ENCODE assay signal across 18 cellular contexts in the genomic region with DNA sequence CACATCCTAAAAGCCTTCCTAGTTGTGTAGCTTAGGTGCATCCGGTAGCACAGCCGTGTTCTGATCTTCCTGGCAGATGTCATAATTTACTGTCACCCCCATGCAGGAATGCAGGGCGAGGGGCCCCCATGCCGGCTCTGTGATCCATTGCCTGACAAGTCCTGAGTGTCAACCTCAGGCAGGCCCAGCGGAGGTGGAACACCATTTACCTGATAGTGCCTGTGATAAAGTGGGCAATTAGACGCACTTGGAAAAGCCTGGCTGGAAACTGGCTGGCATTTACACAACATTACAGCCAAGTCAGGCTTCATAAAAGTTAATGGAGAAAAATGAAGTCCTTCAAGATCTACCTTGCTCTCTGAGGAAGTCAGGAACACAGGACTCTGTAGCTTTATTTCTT.
DNase-seq lines count a peak whose midpoint lies in the region; FAIRE-seq and TF ChIP-seq lines count a peak whose summit lies in the region.
"Had no signal": no experiment of that assay in that cellular context is flagged by ENCODE, and none has a peak within 500 bp of the region (broad histone marks: within the 10 kb centered on the region; RNA-seq: fewer than 3 reads in every experiment).

No MANE protein-coding gene starts in this region.

- H3K27ac Mint-ChIP-seq in Calu3 (ENCODE audit: unreplicated experiment), result peak overlapping the region; percentile 4
- peak overlapping the region; percentile 86 for H3K27ac Mint-ChIP-seq in nephron progenitor cell
- H3K27ac Mint-ChIP-seq: activated naive CD4-positive, alpha-beta T cell treated with anti-CD3 and anti-CD28 coated beads, Interleukin-2, amount 50 U/mL, for 24 hours; activated T-cell treated with anti-CD3 and anti-CD28 coated beads, Interleukin-2, amount 50 U/mL, for 72 hours; stimulated activated effector memory CD8-positive, alpha-beta T cell treated with anti-CD3 and anti-CD28 coated beads, Interleukin-12 subunit alpha, Interleukin-12 subunit beta, amount 100 ng/mL, for 72 hours had no signal

- H3K4me3 ChIP-seq in left ventricle myocardium inferior, result no peak overlapping the region
- H3K4me3 ChIP-seq: psoas muscle, upper lobe of right lung had no signal

- no peaks in the 10 kb centered on the region for H3K27me3 ChIP-seq in left ventricle myocardium inferior (ENCODE audit: low read depth)
- H3K27me3 ChIP-seq: upper lobe of right lung had no signal

- no peaks in the 10 kb centered on the region for H3K27me3 Mint-ChIP-seq in Calu3 (ENCODE audit: unreplicated experiment)
- H3K27me3 Mint-ChIP-seq in nephron progenitor cell (ENCODE audit: low read depth, poor library complexity), result peaks cover 4% of the 10 kb centered on the region

- no peaks in the 10 kb centered on the region for H3K36me3 ChIP-seq in left ventricle myocardium inferior
- H3K36me3 ChIP-seq: upper lobe of right lung had no signal

- CTCF ChIA-PET in Calu3 (lab: Charles Lee), result interaction anchor here (0.9 kb wide), 1 partner anchor 16 kb away, joined by 4 read pairs; no protein-coding TSS in a partner anchor
- CTCF ChIA-PET in RWPE1 (lab: Yijun Ruan, JAX), result interaction anchor here (0.6 to 1.4 kb wide), 2 partner anchors 10 to 348 kb away, joined by 3 to 5 read pairs; no protein-coding TSS in a partner anchor

- POLR2A ChIA-PET in RWPE1 (lab: Yijun Ruan, JAX; ENCODE audit: low non-redundant PET), result no interaction called here

- no peak for DNase-seq in Calu3
- DNase-seq in RWPE1 (ENCODE audit: low spot score), result no peak
- DNase-seq in left ventricle myocardium inferior, result peak; percentile 24
- DNase-seq in nephron progenitor cell, result peak; percentile 71
- DNase-seq in LoVo (ENCODE audit: low spot score), result no peak
- DNase-seq in putamen (ENCODE audit: low spot score), result no peak
- DNase-seq in frontal cortex (ENCODE audit: low spot score in 2 of 2), result no peak
- no peak for DNase-seq in activated T-cell treated with anti-CD3 and anti-CD28 coated beads, Interleukin-2, amount 50 U/mL, for 48 hours
- DNase-seq: activated T-cell treated with anti-CD3 and anti-CD28 coated beads, Interleukin-2, amount 50 U/mL, for 72 hours; cortex of kidney; DND-41; NCI-H146; NCI-H446; upper lobe of right lung had no signal

- H3K27ac ChIP-seq in RWPE1, result peak overlapping the region; percentile 84
- H3K27ac ChIP-seq in left ventricle myocardium inferior (replicated peaks), result peak overlapping the region; percentile 68
- H3K27ac ChIP-seq: psoas muscle, upper lobe of right lung had no signal

- H3K4me1 Mint-ChIP-seq in Calu3 (ENCODE audit: low read depth, unreplicated experiment) (peaks cover 18% of the 10 kb centered on the region), nephron progenitor cell (peaks cover 73% of the 10 kb centered on the region)
- H3K4me1 Mint-ChIP-seq: activated naive CD4-positive, alpha-beta T cell treated with anti-CD3 and anti-CD28 coated beads, Interleukin-2, amount 50 U/mL, for 24 hours; stimulated activated effector memory CD8-positive, alpha-beta T cell treated with anti-CD3 and anti-CD28 coated beads, Interleukin-12 subunit alpha, Interleukin-12 subunit beta, amount 100 ng/mL, for 72 hours had no signal

- H3K9me3 Mint-ChIP-seq in Calu3 (ENCODE audit: low read depth, unreplicated experiment), result no peaks in the 10 kb centered on the region
- no peaks in the 10 kb centered on the region for H3K9me3 Mint-ChIP-seq in nephron progenitor cell
- H3K9me3 Mint-ChIP-seq: activated naive CD4-positive, alpha-beta T cell treated with anti-CD3 and anti-CD28 coated beads, Interleukin-2, amount 50 U/mL, for 24 hours; activated T-cell treated with anti-CD3 and anti-CD28 coated beads, Interleukin-2, amount 50 U/mL, for 72 hours had no signal

- H3K9me3 ChIP-seq in left ventricle myocardium inferior (replicated peaks), result no peaks in the 10 kb centered on the region
- H3K9me3 ChIP-seq: psoas muscle, upper lobe of right lung had no signal

- H3K36me3 Mint-ChIP-seq in Calu3 (ENCODE audit: insufficient read depth, unreplicated experiment), result peaks cover 6% of the 10 kb centered on the region
- no peaks in the 10 kb centered on the region for H3K36me3 Mint-ChIP-seq in nephron progenitor cell (ENCODE audit: low read depth)
- H3K36me3 Mint-ChIP-seq: activated naive CD4-positive, alpha-beta T cell treated with anti-CD3 and anti-CD28 coated beads, Interleukin-2, amount 50 U/mL, for 24 hours; stimulated activated effector memory CD8-positive, alpha-beta T cell treated with anti-CD3 and anti-CD28 coated beads, Interleukin-12 subunit alpha, Interleukin-12 subunit beta, amount 100 ng/mL, for 72 hours had no signal

- intact Hi-C loops in Calu3 (cut with micrococcal nuclease; ENCODE audit: unreplicated experiment) (no loop called here), left ventricle myocardium inferior (cut with micrococcal nuclease) (no loop called here)

- H3K4me3 Mint-ChIP-seq in Calu3 (ENCODE audit: low read depth, unreplicated experiment) (no peak overlapping the region), nephron progenitor cell (peak overlapping the region; percentile 18)
- H3K4me3 Mint-ChIP-seq: activated naive CD4-positive, alpha-beta T cell treated with anti-CD3 and anti-CD28 coated beads, Interleukin-2, amount 50 U/mL, for 24 hours; activated T-cell treated with anti-CD3 and anti-CD28 coated beads, Interleukin-2, amount 50 U/mL, for 72 hours; stimulated activated effector memory CD8-positive, alpha-beta T cell treated with anti-CD3 and anti-CD28 coated beads, Interleukin-12 subunit alpha, Interleukin-12 subunit beta, amount 100 ng/mL, for 72 hours had no signal

- no peak for FAIRE-seq in frontal cortex (lab: Jason Lieb, UNC)
- FAIRE-seq: endothelial cell of umbilical vein had no signal

- BruUV-seq in Calu3 (replicated peaks; lab: Mats Ljungman, UMichigan), result no TSS peak

- peaks cover 19% of the 10 kb centered on the region for H3K4me1 ChIP-seq in left ventricle myocardium inferior
- H3K4me1 ChIP-seq: psoas muscle had no signal

- TF ChIP-seq CTCF in Calu3 (IDR thresholded peaks at IDR 0.05; ENCODE audit: unreplicated experiment) (no peak), RWPE1 (conservative IDR thresholded peaks at IDR 0.05; ENCODE audit: low read depth) (no peak), left ventricle myocardium inferior (IDR thresholded peaks at IDR 0.05; ENCODE audit: borderline replicate concordance) (no peak), nephron progenitor cell (IDR thresholded peaks at IDR 0.05) (no peak)

Comparison
In these comparisons a context has a peak if more than half of its experiments do, and no peak if none do; other contexts are left out.
1. DNase-seq: peak in left ventricle myocardium inferior (single experiment) and nephron progenitor cell (single experiment); none in Calu3 (single experiment), RWPE1 (single experiment), LoVo (single experiment), putamen (single experiment), frontal cortex (0 of 2) and activated T-cell treated with anti-CD3 and anti-CD28 coated beads, Interleukin-2, amount 50 U/mL, for 48 hours (0 of 2).